In genomic region chrX:109576083-109576482, GRCh38 we compare ENCODE assay signal across 1 cellular context. TPM values are rescaled to one million over a fixed set of nuclear protein-coding genes. Genes with fewer than 3 reads are reported as not detected.
"Had no signal": no experiment of that assay in that cellular context is flagged by ENCODE, and none has a peak within 500 bp of the region (broad histone marks: within the 10 kb centered on the region; RNA-seq: fewer than 3 reads in every experiment).

No MANE protein-coding gene starts in this region.

RNA-seq across cellular contexts. Expression of gene KCNE5, which starts 48.9 kb away (rescaled TPM):
- polyA plus RNA-seq: IgD-negative memory B cell had no signal
